ENCODE assay signal across 1 cellular context in the genomic region with DNA sequence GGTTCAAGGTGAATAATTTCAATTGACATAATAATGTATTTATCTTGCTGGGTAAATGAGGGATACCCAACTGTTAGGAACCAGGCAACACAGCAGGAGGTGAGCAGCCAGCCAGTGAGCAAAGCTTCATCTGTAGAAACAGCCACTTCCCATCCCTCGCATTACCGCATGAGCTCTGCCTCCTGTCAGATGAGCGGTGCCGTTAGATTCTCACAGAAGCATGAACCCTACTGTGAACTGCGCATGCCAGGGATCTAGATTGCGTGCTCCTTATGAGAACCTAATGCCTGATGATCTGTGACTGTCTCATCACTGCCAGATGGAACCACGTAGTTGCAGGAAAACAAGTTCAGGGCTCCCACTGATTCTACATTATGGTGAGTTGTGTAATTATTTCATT. TPM values are rescaled to one million over a fixed set of nuclear protein-coding genes. Genes with fewer than 3 reads are reported as not detected.
"Had no signal": no experiment of that assay in that cellular context is flagged by ENCODE, and none has a peak within 500 bp of the region (broad histone marks: within the 10 kb centered on the region; RNA-seq: fewer than 3 reads in every experiment).

No MANE protein-coding gene starts in this region.

RNA-seq across cellular contexts. Expression of a gene that starts 9.1 kb away (rescaled TPM):
- total RNA-seq: RPMI7951 had no signal
